In the genomic region with DNA sequence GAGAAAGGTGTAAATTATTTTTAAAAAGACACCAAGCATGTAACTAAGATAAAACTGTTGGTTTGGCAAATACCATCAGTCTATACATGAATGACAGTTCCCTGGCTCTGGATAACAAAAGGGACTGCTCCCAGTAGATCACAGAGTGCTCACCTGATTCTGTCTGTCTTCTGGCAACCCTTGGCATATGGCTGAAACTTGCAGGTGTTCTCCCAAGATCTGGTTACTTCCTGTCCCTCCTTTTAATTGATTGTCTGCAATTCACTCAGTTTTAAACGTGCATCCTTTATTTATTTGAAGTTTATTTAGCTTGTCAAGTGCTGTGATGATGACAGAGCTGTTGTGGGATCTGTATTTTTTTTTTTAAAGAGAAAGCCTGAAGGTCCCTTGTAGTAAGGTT, we compare ENCODE assay signal across 13 cellular contexts. TPM values are rescaled to one million over a fixed set of nuclear protein-coding genes. Genes with fewer than 3 reads are reported as not detected.
DNase-seq lines count a peak whose midpoint lies in the region; ATAC-seq, FAIRE-seq and TF ChIP-seq lines count a peak whose summit lies in the region.
"Had no signal": no experiment of that assay in that cellular context is flagged by ENCODE, and none has a peak within 500 bp of the region (broad histone marks: within the 10 kb centered on the region; RNA-seq: fewer than 3 reads in every experiment).

No MANE protein-coding gene starts in this region.

- peak overlapping the region; percentile 100 for H3K4me3 Mint-ChIP-seq in activated T-helper 1 cell treated with anti-CD3 and anti-CD28 coated beads, Interleukin-12 subunit alpha, Interleukin-12 subunit beta, Interleukin-2, Interleukin-4 antibody, amounts not matched to agents 30 ng/mL and 10 ng/mL and 1 ng/mL, durations not matched to agents 14 hours and 24 hours and 36 hours
- peak overlapping the region in 9 of 10 donors; percentile 91 to 100 (median 99) for H3K4me3 Mint-ChIP-seq in naive thymus-derived CD4-positive, alpha-beta T cell

- peak; percentile 82 for FAIRE-seq in GM19239 (lab: Jason Lieb, UNC)

- POLR2A ChIA-PET in naive thymus-derived CD4-positive, alpha-beta T cell (lab: Charles Lee): interaction anchor here (3.6 to 8.8 kb wide), 6 partner anchors 9 to 94 kb away, joined by 22 to 121 read pairs (median 46); no protein-coding TSS in a partner anchor

- no peak for TF ChIP-seq POLR2A in stomach (IDR thresholded peaks at IDR 0.05)

- ATAC-seq in naive thymus-derived CD4-positive, alpha-beta T cell: no peak
- ATAC-seq in GM18868 (IDR thresholded peaks at IDR 0.05; ENCODE audit: unreplicated experiment): no peak

- CTCF ChIA-PET in naive thymus-derived CD4-positive, alpha-beta T cell (lab: Charles Lee): interaction anchor here (0.9 kb wide), 1 partner anchor 23 kb away, joined by 3 read pairs; no protein-coding TSS in a partner anchor

- peaks cover 24 to 29% of the 10 kb centered on the region in 2 donors for H3K4me1 ChIP-seq in naive thymus-derived CD4-positive, alpha-beta T cell (ENCODE audit: control insufficient read depth in 2 of 2, insufficient read depth in 2 of 2, low read length in 2 of 2)
- H3K4me1 ChIP-seq in stomach: peaks cover 15 to 23% (median 17%) of the 10 kb centered on the region in 4 donors

- peak in 2 of 3 experiments; percentile 14 to 56 for DNase-seq in NCI-H1417 (lab: John Stamatoyannopoulos, UW)
- no peak for DNase-seq in NCI-H1417 treated with DMSO at 0.1 percent for 48 hours (lab: John Stamatoyannopoulos, UW)
- DNase-seq in GM19239 (ENCODE audit: insufficient read length, low spot score): no peak
- no peak for DNase-seq in activated T-helper 1 cell treated with anti-CD3 and anti-CD28 coated beads, Interleukin-12 subunit alpha, Interleukin-12 subunit beta, Interleukin-2, Interleukin-4 antibody, amounts not matched to agents 30 ng/mL and 10 ng/mL and 1 ng/mL, durations not matched to agents 14 hours and 24 hours and 36 hours (ENCODE audit: low spot score)
- peak in 3 of 9 donors; percentile 7 to 31 (median 22) for DNase-seq in naive thymus-derived CD4-positive, alpha-beta T cell
- no peak for DNase-seq in stomach
- no peak for DNase-seq in AG08395 (ENCODE audit: low spot score)

- no peaks in the 10 kb centered on the region for H3K27me3 ChIP-seq in naive thymus-derived CD4-positive, alpha-beta T cell (ENCODE audit: control insufficient read depth in 2 of 2, insufficient read depth in 2 of 2, low read length in 2 of 2)
- peaks cover 17 to 67% (median 32%) of the 10 kb centered on the region in 3 donors for H3K27me3 ChIP-seq in stomach

- peak overlapping the region; percentile 92 for H3K27ac Mint-ChIP-seq in activated T-helper 1 cell treated with anti-CD3 and anti-CD28 coated beads, Interleukin-12 subunit alpha, Interleukin-12 subunit beta, Interleukin-2, Interleukin-4 antibody, amounts not matched to agents 30 ng/mL and 10 ng/mL and 1 ng/mL, durations not matched to agents 14 hours and 24 hours and 36 hours
- peak overlapping the region; percentile 93 to 100 (median 100) for H3K27ac Mint-ChIP-seq in naive thymus-derived CD4-positive, alpha-beta T cell

- no peak for TF ChIP-seq EP300 in stomach (IDR thresholded peaks at IDR 0.05)

- no peaks in the 10 kb centered on the region for H3K27me3 Mint-ChIP-seq in activated T-helper 1 cell treated with anti-CD3 and anti-CD28 coated beads, Interleukin-12 subunit alpha, Interleukin-12 subunit beta, Interleukin-2, Interleukin-4 antibody, amounts not matched to agents 30 ng/mL and 10 ng/mL and 1 ng/mL, durations not matched to agents 14 hours and 24 hours and 36 hours (ENCODE audit: insufficient read depth)
- peaks cover 0 to 2% (median 0%) of the 10 kb centered on the region in 5 donors for H3K27me3 Mint-ChIP-seq in naive thymus-derived CD4-positive, alpha-beta T cell

- H3K9me3 ChIP-seq in naive thymus-derived CD4-positive, alpha-beta T cell (ENCODE audit: control insufficient read depth in 2 of 3, low read length in 3 of 3): no peaks in the 10 kb centered on the region
- H3K9me3 ChIP-seq in stomach: peaks cover 0 to 17% (median 3%) of the 10 kb centered on the region in 4 donors
- H3K9me3 ChIP-seq: SK-N-SH had no signal

- peak overlapping the region; percentile 88 for H3K27ac ChIP-seq in naive thymus-derived CD4-positive, alpha-beta T cell (ENCODE audit: low read depth, low read length)
- H3K27ac ChIP-seq in stomach: peak overlapping the region in 1 of 5 donors; percentile 85
- H3K27ac ChIP-seq: hepatocyte had no signal

- H3K36me3 ChIP-seq in naive thymus-derived CD4-positive, alpha-beta T cell (ENCODE audit: control insufficient read depth in 2 of 3, insufficient read depth in 3 of 3, low read length in 3 of 3): peaks cover 5 to 26% (median 5%) of the 10 kb centered on the region in 3 experiments
- no peaks in the 10 kb centered on the region for H3K36me3 ChIP-seq in stomach

- peaks cover 46% of the 10 kb centered on the region for H3K4me1 Mint-ChIP-seq in activated T-helper 1 cell treated with anti-CD3 and anti-CD28 coated beads, Interleukin-12 subunit alpha, Interleukin-12 subunit beta, Interleukin-2, Interleukin-4 antibody, amounts not matched to agents 30 ng/mL and 10 ng/mL and 1 ng/mL, durations not matched to agents 14 hours and 24 hours and 36 hours (ENCODE audit: low read depth)
- peaks cover 27 to 46% (median 37%) of the 10 kb centered on the region in 7 donors for H3K4me1 Mint-ChIP-seq in naive thymus-derived CD4-positive, alpha-beta T cell

- H3K4me3 ChIP-seq in naive thymus-derived CD4-positive, alpha-beta T cell (ENCODE audit: low read length): peak overlapping the region; percentile 97
- H3K4me3 ChIP-seq in stomach: peak overlapping the region in 1 of 4 donors; percentile 64
- H3K4me3 ChIP-seq: hepatocyte, lung had no signal

- H3K9me3 Mint-ChIP-seq in activated T-helper 1 cell treated with anti-CD3 and anti-CD28 coated beads, Interleukin-12 subunit alpha, Interleukin-12 subunit beta, Interleukin-2, Interleukin-4 antibody, amounts not matched to agents 30 ng/mL and 10 ng/mL and 1 ng/mL, durations not matched to agents 14 hours and 24 hours and 36 hours: no peaks in the 10 kb centered on the region
- H3K9me3 Mint-ChIP-seq in naive thymus-derived CD4-positive, alpha-beta T cell: peaks cover 0 to 3% (median 0%) of the 10 kb centered on the region in 11 donors

- TF ChIP-seq CTCF in stomach (IDR thresholded peaks at IDR 0.05): no peak

- H3K36me3 Mint-ChIP-seq in activated T-helper 1 cell treated with anti-CD3 and anti-CD28 coated beads, Interleukin-12 subunit alpha, Interleukin-12 subunit beta, Interleukin-2, Interleukin-4 antibody, amounts not matched to agents 30 ng/mL and 10 ng/mL and 1 ng/mL, durations not matched to agents 14 hours and 24 hours and 36 hours (ENCODE audit: low read depth): peaks cover 39% of the 10 kb centered on the region
- H3K36me3 Mint-ChIP-seq in naive thymus-derived CD4-positive, alpha-beta T cell: peaks cover 12 to 47% (median 31%) of the 10 kb centered on the region in 5 donors

- WGBS in stomach, 5 donors: 0% methylated on average over 1 of the region's 1 CpG

- intact Hi-C loops in activated T-helper 1 cell treated with anti-CD3 and anti-CD28 coated beads, Interleukin-12 subunit alpha, Interleukin-12 subunit beta, Interleukin-2, Interleukin-4 antibody, amounts not matched to agents 30 ng/mL and 10 ng/mL and 1 ng/mL, durations not matched to agents 14 hours and 24 hours and 36 hours (cut with micrococcal nuclease): loop anchor here (5.0 kb wide), 3 partner anchors 56 to 471 kb away; partner anchors contain the start of genes CEPT1, DRAM2 and LRIF1
- intact Hi-C loops in naive thymus-derived CD4-positive, alpha-beta T cell (cut with micrococcal nuclease): loop anchor here (2.0 to 5.0 kb wide), 6 partner anchors 111 to 951 kb away; partner anchors contain the start of genes LAMTOR5 (in 2 of the 2), CD53 (in 1 of the 2) and DENND2D (in 1 of the 2)
- intact Hi-C loops in stomach (cut with DNase I; ENCODE audit: low total_unique reads): no loop called here

RNA-seq across cellular contexts. Expression of gene KCNA3, which starts 3.4 kb away (rescaled TPM):
- 38.1 and 42.2 TPM in 2 replicates for total RNA-seq in activated T-helper 1 cell treated with anti-CD3 and anti-CD28 coated beads, Interleukin-12 subunit alpha, Interleukin-12 subunit beta, Interleukin-2, Interleukin-4 antibody, amounts not matched to agents 30 ng/mL and 10 ng/mL and 1 ng/mL, durations not matched to agents 14 hours and 24 hours and 36 hours
- total RNA-seq in naive thymus-derived CD4-positive, alpha-beta T cell: 100 to 1,000 TPM in 3 of 5 experiments, 10 to 100 TPM in 2; 74.1 to 115 (median 108) TPM
- 100 to 1,000 TPM; 105 to 114 TPM for polyA plus RNA-seq in naive thymus-derived CD4-positive, alpha-beta T cell
- total RNA-seq in stomach: 10 to 100 TPM in 1 of 5 donors, 1 to 10 TPM in 1, under 1 TPM in 2, not detected in 1; 0.73 to 11.9 (median 3.3) TPM
- polyA plus RNA-seq in stomach: not detected
- total RNA-seq: A172, pulmonary artery endothelial cell had no signal
- polyA plus RNA-seq: hepatocyte, SK-N-SH had no signal

Comparison
In these comparisons a context has a peak if more than half of its experiments do, and no peak if none do; other contexts are left out.
1. DNase-seq: peak in NCI-H1417 (2 of 3); none in NCI-H1417 treated with DMSO at 0.1 percent for 48 hours (single experiment), GM19239 (single experiment), activated T-helper 1 cell treated with anti-CD3 and anti-CD28 coated beads, Interleukin-12 subunit alpha, Interleukin-12 subunit beta, Interleukin-2, Interleukin-4 antibody, amounts not matched to agents 30 ng/mL and 10 ng/mL and 1 ng/mL, durations not matched to agents 14 hours and 24 hours and 36 hours (single experiment), stomach (single experiment) and AG08395 (single experiment).